Comparison of ENCODE assay signal across 8 cellular contexts in genomic region chr7:123533553-123533917, GRCh38. TPM values are rescaled to one million over a fixed set of nuclear protein-coding genes. Genes with fewer than 3 reads are reported as not detected.
DNase-seq lines count a peak whose midpoint lies in the region; ATAC-seq and TF ChIP-seq lines count a peak whose summit lies in the region.

No MANE protein-coding gene starts in this region.

- peak overlapping the region; percentile 91 for H3K4me3 Mint-ChIP-seq in activated naive CD4-positive, alpha-beta T cell treated with anti-CD3 and anti-CD28 coated beads, Interleukin-2, amount 50 U/mL, for 24 hours
- H3K4me3 Mint-ChIP-seq in activated T-helper 17 cell treated with anti-CD3 and anti-CD28 coated beads, Interleukin-2, amount 50 U/mL, for 72 hours: peak overlapping the region; percentile 90
- peak overlapping the region; percentile 86 to 97 (median 91) for H3K4me3 Mint-ChIP-seq in immature natural killer cell

- H3K9me3 Mint-ChIP-seq in activated naive CD4-positive, alpha-beta T cell treated with anti-CD3 and anti-CD28 coated beads, Interleukin-2, amount 50 U/mL, for 24 hours: no peaks in the 10 kb centered on the region
- H3K9me3 Mint-ChIP-seq in activated T-helper 17 cell treated with anti-CD3 and anti-CD28 coated beads, Interleukin-2, amount 50 U/mL, for 72 hours: no peaks in the 10 kb centered on the region
- H3K9me3 Mint-ChIP-seq in immature natural killer cell: no peaks in the 10 kb centered on the region

- H3K4me1 ChIP-seq in thoracic aorta (ENCODE audit: control insufficient read depth in 1 of 2, low read depth in 2 of 2): peaks cover 2 to 9% of the 10 kb centered on the region in 2 donors

- H3K4me3 ChIP-seq in thoracic aorta: peak overlapping the region; percentile 83

- H3K4me1 Mint-ChIP-seq in activated naive CD4-positive, alpha-beta T cell treated with anti-CD3 and anti-CD28 coated beads, Interleukin-2, amount 50 U/mL, for 24 hours: peaks cover 31% of the 10 kb centered on the region
- peaks cover 22% of the 10 kb centered on the region for H3K4me1 Mint-ChIP-seq in activated T-helper 17 cell treated with anti-CD3 and anti-CD28 coated beads, Interleukin-2, amount 50 U/mL, for 72 hours
- peaks cover 24 to 34% of the 10 kb centered on the region in 2 donors for H3K4me1 Mint-ChIP-seq in immature natural killer cell

- no peak for ATAC-seq in activated T-helper 17 cell treated with anti-CD3 and anti-CD28 coated beads, Interleukin-2, amount 50 U/mL, for 72 hours (replicated peaks)
- ATAC-seq in thoracic aorta (ENCODE audit: insufficient number of reproducible peaks, low FRiP score, low read depth) (no peak), HG03378 (IDR thresholded peaks at IDR 0.05; ENCODE audit: unreplicated experiment) (no peak)

- peaks cover 16% of the 10 kb centered on the region for H3K27me3 Mint-ChIP-seq in activated naive CD4-positive, alpha-beta T cell treated with anti-CD3 and anti-CD28 coated beads, Interleukin-2, amount 50 U/mL, for 24 hours
- H3K27me3 Mint-ChIP-seq in activated T-helper 17 cell treated with anti-CD3 and anti-CD28 coated beads, Interleukin-2, amount 50 U/mL, for 72 hours: peaks cover 19% of the 10 kb centered on the region
- peaks cover 9 to 14% (median 12%) of the 10 kb centered on the region in 3 donors for H3K27me3 Mint-ChIP-seq in immature natural killer cell (ENCODE audit: low read depth in 3 of 3)

- no peaks in the 10 kb centered on the region for H3K36me3 Mint-ChIP-seq in activated naive CD4-positive, alpha-beta T cell treated with anti-CD3 and anti-CD28 coated beads, Interleukin-2, amount 50 U/mL, for 24 hours
- no peaks in the 10 kb centered on the region for H3K36me3 Mint-ChIP-seq in activated T-helper 17 cell treated with anti-CD3 and anti-CD28 coated beads, Interleukin-2, amount 50 U/mL, for 72 hours (ENCODE audit: low read depth)
- no peaks in the 10 kb centered on the region for H3K36me3 Mint-ChIP-seq in immature natural killer cell

- no peak overlapping the region for H3K27ac Mint-ChIP-seq in activated naive CD4-positive, alpha-beta T cell treated with anti-CD3 and anti-CD28 coated beads, Interleukin-2, amount 50 U/mL, for 24 hours
- no peak overlapping the region for H3K27ac Mint-ChIP-seq in activated T-helper 17 cell treated with anti-CD3 and anti-CD28 coated beads, Interleukin-2, amount 50 U/mL, for 72 hours
- peak overlapping the region; percentile 0 to 91 (median 78) for H3K27ac Mint-ChIP-seq in immature natural killer cell

- H3K27ac ChIP-seq in thoracic aorta: peak overlapping the region in 1 of 2 donors; percentile 43

- H3K36me3 ChIP-seq in thoracic aorta: no peaks in the 10 kb centered on the region

- no peak for DNase-seq in activated naive CD4-positive, alpha-beta T cell (lab: John Stamatoyannopoulos, UW)
- DNase-seq in immature natural killer cell: no peak
- no peak for DNase-seq in thoracic aorta (ENCODE audit: low spot score)
- DNase-seq in GM03348 (ENCODE audit: low spot score): no peak
- no peak for DNase-seq in NCI-H146 (lab: John Stamatoyannopoulos, UW)

- no peak for TF ChIP-seq CTCF in thoracic aorta (IDR thresholded peaks at IDR 0.05)

- no peaks in the 10 kb centered on the region for H3K27me3 ChIP-seq in thoracic aorta (replicated peaks; ENCODE audit: insufficient read depth)

- H3K9me3 ChIP-seq in thoracic aorta: no peaks in the 10 kb centered on the region

RNA-seq across cellular contexts. Expression of gene IQUB, which starts 0.9 kb away (rescaled TPM):
- total RNA-seq in activated T-helper 17 cell treated with anti-CD3 and anti-CD28 coated beads, Interleukin-2, amount 50 U/mL, for 72 hours: under 1 TPM in 1 of 2 donors, not detected in 1; 0.16 TPM
- polyA plus RNA-seq in immature natural killer cell: not detected
- 1 to 10 TPM in 1 of 2 donors, under 1 TPM in 1; 0.21 to 1.4 TPM for total RNA-seq in thoracic aorta

RNA-seq across cellular contexts. Expression of gene NDUFA5, which starts 24.1 kb away (rescaled TPM):
- total RNA-seq in activated T-helper 17 cell treated with anti-CD3 and anti-CD28 coated beads, Interleukin-2, amount 50 U/mL, for 72 hours: 10 to 100 TPM; 50.5 to 54.0 TPM
- polyA plus RNA-seq in immature natural killer cell: 10 to 100 TPM; 80.9 to 99.4 (median 89.2) TPM
- 10 to 100 TPM; 23.8 to 55.0 TPM for total RNA-seq in thoracic aorta

Comparison
In these comparisons a context has a peak if more than half of its experiments do, and no peak if none do; other contexts are left out.
1. H3K27ac Mint-ChIP-seq: peak in immature natural killer cell (6 of 6); none in activated naive CD4-positive, alpha-beta T cell treated with anti-CD3 and anti-CD28 coated beads, Interleukin-2, amount 50 U/mL, for 24 hours (single experiment) and activated T-helper 17 cell treated with anti-CD3 and anti-CD28 coated beads, Interleukin-2, amount 50 U/mL, for 72 hours (single experiment).
2. Peak in every context shown above with its lines, with median percentiles within 50 percentile points of each other: H3K4me3 Mint-ChIP-seq.